20 cellular contexts compared by ENCODE assay signal in genomic region chr3:12985148-12985547, GRCh38.
"Had no signal": no experiment of that assay in that cellular context is flagged by ENCODE, and none has a peak within 500 bp of the region (broad histone marks: within the 10 kb centered on the region; RNA-seq: fewer than 3 reads in every experiment).

No MANE protein-coding gene starts in this region.

- H3K27me3 ChIP-seq: ovary, suprapubic skin, transverse colon, vagina had no signal

- H3K4me1 ChIP-seq: suprapubic skin, transverse colon had no signal

- H3K27ac ChIP-seq: epithelial cell of prostate, ovary, skin epidermis, suprapubic skin, transverse colon, vagina had no signal

- H3K4me3 Mint-ChIP-seq: activated naive CD8-positive, alpha-beta T cell treated with anti-CD3 and anti-CD28 coated beads for 36 hours; activated T-cell treated with anti-CD3 and anti-CD28 coated beads, Interleukin-2, amount 50 U/mL, for 72 hours; natural killer cell; stimulated activated naive CD8-positive, alpha-beta T cell treated with anti-CD3 and anti-CD28 coated beads, Interleukin-15, amount 100 ng/mL, for 72 hours had no signal

- H3K9me3 ChIP-seq: ovary, suprapubic skin, transverse colon, vagina had no signal

- H3K4me3 ChIP-seq: ovary, skin epidermis, suprapubic skin, transverse colon, vagina had no signal

- H3K27me3 Mint-ChIP-seq: activated naive CD8-positive, alpha-beta T cell treated with anti-CD3 and anti-CD28 coated beads for 36 hours; stimulated activated naive CD8-positive, alpha-beta T cell treated with anti-CD3 and anti-CD28 coated beads, Interleukin-15, amount 100 ng/mL, for 72 hours had no signal

- H3K36me3 Mint-ChIP-seq: natural killer cell had no signal

- DNase-seq: activated CD4-positive, alpha-beta T cell treated with anti-CD3 and anti-CD28 coated beads, Interleukin-2, amount 50 U/mL, for 1 hour; activated CD8-positive, alpha-beta memory T cell treated with anti-CD3 and anti-CD28 coated beads, Interleukin-2, amount 50 U/mL, for 48 hours; activated naive CD8-positive, alpha-beta T cell treated with anti-CD3 and anti-CD28 coated beads for 36 hours; activated T-cell treated with anti-CD3 and anti-CD28 coated beads, Interleukin-2, amount 50 U/mL, for 72 hours; amygdala; foreskin fibroblast; glutamatergic neuron; mesenchymal stem cell; natural killer cell; ovary; stimulated activated CD4-positive, alpha-beta T cell treated with anti-CD3 and anti-CD28 coated beads, Interleukin-15, amount 100 ng/mL, for 24 hours; stimulated activated CD4-positive, alpha-beta T cell treated with anti-CD3 and anti-CD28 coated beads, Interleukin-2, amount 100 ng/mL, for 48 hours; stimulated activated naive CD8-positive, alpha-beta T cell treated with anti-CD3 and anti-CD28 coated beads, Interleukin-15, amount 100 ng/mL, for 72 hours; T-helper 1 cell; T-helper 9 cell; transverse colon had no signal

- H3K9me3 Mint-ChIP-seq: activated naive CD8-positive, alpha-beta T cell treated with anti-CD3 and anti-CD28 coated beads for 36 hours; activated T-cell treated with anti-CD3 and anti-CD28 coated beads, Interleukin-2, amount 50 U/mL, for 72 hours; natural killer cell; stimulated activated naive CD8-positive, alpha-beta T cell treated with anti-CD3 and anti-CD28 coated beads, Interleukin-15, amount 100 ng/mL, for 72 hours had no signal

- H3K27ac Mint-ChIP-seq: activated naive CD8-positive, alpha-beta T cell treated with anti-CD3 and anti-CD28 coated beads for 36 hours; activated T-cell treated with anti-CD3 and anti-CD28 coated beads, Interleukin-2, amount 50 U/mL, for 72 hours had no signal

- H3K36me3 ChIP-seq: ovary, suprapubic skin, transverse colon, vagina had no signal
